ENCODE assay signal across 13 cellular contexts in genomic region chr2:149410701-149411484, GRCh38.
DNase-seq lines count a peak whose midpoint lies in the region; TF ChIP-seq lines count a peak whose summit lies in the region.
"Had no signal": no experiment of that assay in that cellular context is flagged by ENCODE, and none has a peak within 500 bp of the region (broad histone marks: within the 10 kb centered on the region; RNA-seq: fewer than 3 reads in every experiment).

No MANE protein-coding gene starts in this region.

- no peaks in the 10 kb centered on the region for H3K27me3 ChIP-seq in HAP-1 (ENCODE audit: low read depth)
- H3K27me3 ChIP-seq: pancreas had no signal

- no peak for TF ChIP-seq CTCF in retinal pigment epithelial cell (conservative IDR thresholded peaks at IDR 0.05; ENCODE audit: low read depth, low read length)

- H3K4me3 ChIP-seq in HAP-1 (no peak overlapping the region), retinal pigment epithelial cell (ENCODE audit: low read length) (no peak overlapping the region)
- H3K4me3 ChIP-seq: pancreas had no signal

- DNase-seq in HAP-1 (ENCODE audit: low spot score in 2 of 2) (peak; percentile 61 to 95), NCI-H345 (lab: John Stamatoyannopoulos, UW) (peak; percentile 77), dermis blood vessel endothelial cell (peak; percentile 46), retinal pigment epithelial cell (ENCODE audit: low read depth) (peak; percentile 85), NCI-H1092 treated with DMSO at 0.1 percent for 48 hours (lab: John Stamatoyannopoulos, UW) (no peak), GF-D8 (lab: John Stamatoyannopoulos, UW) (no peak), NCI-H1417 treated with DMSO at 0.1 percent for 48 hours (lab: John Stamatoyannopoulos, UW) (no peak)
- DNase-seq: activated naive CD4-positive, alpha-beta T cell; KG1; NCI-H510A treated with DMSO at 0.1 percent for 48 hours; pancreas; stimulated activated CD4-positive, alpha-beta T cell treated with anti-CD3 and anti-CD28 coated beads, Interleukin-2, amount 100 ng/mL, for 48 hours; T-cell had no signal

- no peaks in the 10 kb centered on the region for H3K36me3 ChIP-seq in HAP-1 (replicated peaks)
- H3K36me3 ChIP-seq: pancreas had no signal

- no peaks in the 10 kb centered on the region for H3K9me3 ChIP-seq in HAP-1
- H3K9me3 ChIP-seq: pancreas had no signal

- in situ Hi-C loops in HAP-1 (cut with MboI; ENCODE audit: low sequenced_read_pairs) = no loop called here

- peaks cover 17% of the 10 kb centered on the region for H3K4me1 ChIP-seq in HAP-1
- H3K4me1 ChIP-seq: pancreas had no signal

Comparison
In these comparisons a context has a peak if more than half of its experiments do, and no peak if none do; other contexts are left out.
1. DNase-seq: peak in HAP-1 (2 of 2), NCI-H345 (single experiment), dermis blood vessel endothelial cell (single experiment) and retinal pigment epithelial cell (single experiment); none in NCI-H1092 treated with DMSO at 0.1 percent for 48 hours (single experiment), GF-D8 (single experiment) and NCI-H1417 treated with DMSO at 0.1 percent for 48 hours (single experiment).